Comparison of ENCODE assay signal across 15 cellular contexts in the genomic region with DNA sequence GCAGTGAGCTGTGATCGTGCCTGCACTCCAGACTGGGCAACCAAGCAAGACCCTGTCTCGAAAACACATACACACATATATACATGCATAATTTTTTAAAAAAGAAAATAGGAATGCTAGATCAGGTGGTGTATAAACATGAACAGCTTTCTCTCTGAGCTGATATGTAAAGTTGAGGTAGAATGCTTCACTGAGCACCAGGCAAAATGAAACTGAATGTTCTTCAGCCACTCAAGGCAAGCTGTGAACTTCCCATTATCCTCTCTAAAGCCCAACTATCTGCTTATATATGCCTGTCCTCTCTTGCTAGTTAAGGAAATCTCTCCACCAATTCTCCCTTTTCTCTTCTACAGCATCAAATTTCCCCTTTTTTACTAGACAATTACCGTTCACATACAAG.
DNase-seq lines count a peak whose midpoint lies in the region; ATAC-seq and TF ChIP-seq lines count a peak whose summit lies in the region.
"Had no signal": no experiment of that assay in that cellular context is flagged by ENCODE, and none has a peak within 500 bp of the region (broad histone marks: within the 10 kb centered on the region; RNA-seq: fewer than 3 reads in every experiment).

No MANE protein-coding gene starts in this region.

- H3K79me2 ChIP-seq in Karpas-422 (ENCODE audit: low read length) = no peaks in the 10 kb centered on the region
- no peaks in the 10 kb centered on the region for H3K79me2 ChIP-seq in hepatocyte

- peaks cover 7% of the 10 kb centered on the region for H3K4me1 ChIP-seq in Karpas-422 (ENCODE audit: low read length)
- no peaks in the 10 kb centered on the region for H3K4me1 ChIP-seq in upper lobe of left lung
- peaks cover 5% of the 10 kb centered on the region for H3K4me1 ChIP-seq in hepatocyte (ENCODE audit: insufficient read depth)

- H3K9me3 ChIP-seq in Karpas-422 (ENCODE audit: low read length) (no peaks in the 10 kb centered on the region), upper lobe of left lung (no peaks in the 10 kb centered on the region), hepatocyte (ENCODE audit: low read depth) (no peaks in the 10 kb centered on the region)

- no peak overlapping the region for H2AFZ ChIP-seq in Karpas-422 (ENCODE audit: low read length)
- H2AFZ ChIP-seq in hepatocyte = no peak overlapping the region

- peak; percentile 96 for ATAC-seq in GM18508 (IDR thresholded peaks at IDR 0.05; ENCODE audit: insufficient read depth, unreplicated experiment)
- ATAC-seq in GM21381 (IDR thresholded peaks at IDR 0.05; ENCODE audit: unreplicated experiment) = peak; percentile 75
- ATAC-seq in HG02981 (IDR thresholded peaks at IDR 0.05; ENCODE audit: unreplicated experiment) = peak; percentile 92
- no peak for ATAC-seq in upper lobe of left lung (ENCODE audit: low FRiP score in 2 of 2)
- ATAC-seq: HCT116, left colon, T-cell had no signal

- H3K9me2 ChIP-seq in Karpas-422 (replicated peaks; ENCODE audit: insufficient read depth, low read length) (no peaks in the 10 kb centered on the region), hepatocyte (replicated peaks; ENCODE audit: insufficient read depth) (no peaks in the 10 kb centered on the region)

- WGBS in upper lobe of left lung, 2 donors = 91% methylated on average over 3 of the region's 3 CpGs
- WGBS in hepatocyte (ENCODE audit: low lambda C conversion rate, missing lambda C conversion rate) = 94% methylated on average over 3 of the region's 3 CpGs

- no peak overlapping the region for H3K9ac ChIP-seq in Karpas-422 (ENCODE audit: low read length)

- no peaks in the 10 kb centered on the region for H3K9me3 Mint-ChIP-seq in osteocyte (ENCODE audit: unreplicated experiment)
- H3K9me3 Mint-ChIP-seq: activated naive CD8-positive, alpha-beta T cell treated with anti-CD3 and anti-CD28 coated beads, Interleukin-2, amount 10 ng/mL, durations not matched to agents 7 days and 5 days; neural crest cell; T-cell had no signal

- H3K27me3 ChIP-seq in Karpas-422 (ENCODE audit: low read length) (no peaks in the 10 kb centered on the region), upper lobe of left lung (no peaks in the 10 kb centered on the region), hepatocyte (no peaks in the 10 kb centered on the region)

- peaks cover 46% of the 10 kb centered on the region for H3K27me3 Mint-ChIP-seq in osteocyte (ENCODE audit: unreplicated experiment)
- H3K27me3 Mint-ChIP-seq: activated naive CD8-positive, alpha-beta T cell treated with anti-CD3 and anti-CD28 coated beads, Interleukin-2, amount 10 ng/mL, durations not matched to agents 7 days and 5 days had no signal

- H3K27ac Mint-ChIP-seq in osteocyte (ENCODE audit: unreplicated experiment) = no peak overlapping the region
- H3K27ac Mint-ChIP-seq: activated naive CD8-positive, alpha-beta T cell treated with anti-CD3 and anti-CD28 coated beads, Interleukin-2, amount 10 ng/mL, durations not matched to agents 7 days and 5 days; T-cell had no signal

- TF ChIP-seq POLR2A in upper lobe of left lung (IDR thresholded peaks at IDR 0.05) = no peak

- peaks cover 1% of the 10 kb centered on the region for H3K4me1 Mint-ChIP-seq in osteocyte (ENCODE audit: unreplicated experiment)

- DNase-seq in Karpas-422 = no peak
- no peak for DNase-seq in upper lobe of left lung
- DNase-seq in amniotic stem cell (lab: John Stamatoyannopoulos, UW) = no peak
- DNase-seq in hepatocyte (ENCODE audit: low spot score) = no peak
- DNase-seq in osteocyte (ENCODE audit: extremely low spot score, unreplicated experiment) = no peak
- DNase-seq: activated naive CD8-positive, alpha-beta T cell treated with anti-CD3 and anti-CD28 coated beads, Interleukin-2, amount 10 ng/mL, durations not matched to agents 7 days and 5 days; foreskin melanocyte; left colon; stimulated activated CD4-positive, alpha-beta T cell treated with anti-CD3 and anti-CD28 coated beads, Interleukin-12 subunit alpha, Interleukin-12 subunit beta, amount 100 ng/mL, for 4 hours; T-cell had no signal

- no peak overlapping the region for H3K4me3 ChIP-seq in Karpas-422 (ENCODE audit: low read length)
- H3K4me3 ChIP-seq in upper lobe of left lung = no peak overlapping the region
- H3K4me3 ChIP-seq in hepatocyte = no peak overlapping the region

- TF ChIP-seq CTCF in upper lobe of left lung (IDR thresholded peaks at IDR 0.05) (no peak), hepatocyte (IDR thresholded peaks at IDR 0.05; ENCODE audit: poor library complexity) (no peak), osteocyte (IDR thresholded peaks at IDR 0.05) (no peak)

- no peaks in the 10 kb centered on the region for H3K36me3 ChIP-seq in Karpas-422 (ENCODE audit: insufficient read depth, low read length)
- no peaks in the 10 kb centered on the region for H3K36me3 ChIP-seq in upper lobe of left lung
- H3K36me3 ChIP-seq in hepatocyte (replicated peaks; ENCODE audit: insufficient read depth, low read depth) = no peaks in the 10 kb centered on the region

- no peak overlapping the region for H3K27ac ChIP-seq in Karpas-422 (ENCODE audit: low read length)
- no peak overlapping the region for H3K27ac ChIP-seq in upper lobe of left lung
- H3K27ac ChIP-seq in hepatocyte = no peak overlapping the region

- no peaks in the 10 kb centered on the region for H4K20me1 ChIP-seq in Karpas-422 (ENCODE audit: insufficient read depth, low read depth, low read length)
- no peaks in the 10 kb centered on the region for H4K20me1 ChIP-seq in hepatocyte (ENCODE audit: insufficient read depth, poor library complexity, severe bottlenecking)

- no peak for TF ChIP-seq EP300 in upper lobe of left lung (IDR thresholded peaks at IDR 0.05)

- no peak overlapping the region for H3K4me3 Mint-ChIP-seq in osteocyte (ENCODE audit: unreplicated experiment)
- H3K4me3 Mint-ChIP-seq: activated naive CD8-positive, alpha-beta T cell treated with anti-CD3 and anti-CD28 coated beads, Interleukin-2, amount 10 ng/mL, durations not matched to agents 7 days and 5 days; neural crest cell; T-cell had no signal

- H3K36me3 Mint-ChIP-seq in osteocyte (ENCODE audit: unreplicated experiment) = no peaks in the 10 kb centered on the region
- H3K36me3 Mint-ChIP-seq: activated naive CD8-positive, alpha-beta T cell treated with anti-CD3 and anti-CD28 coated beads, Interleukin-2, amount 10 ng/mL, durations not matched to agents 7 days and 5 days; T-cell had no signal

- H3K4me2 ChIP-seq in Karpas-422 (ENCODE audit: low read depth, low read length, poor library complexity, severe bottlenecking) (peak overlapping the region; percentile 0), hepatocyte (no peak overlapping the region)

Comparison
In these comparisons a context has a peak if more than half of its experiments do, and no peak if none do; other contexts are left out.
1. ATAC-seq: peak in GM18508 (single experiment), GM21381 (single experiment) and HG02981 (single experiment); none in upper lobe of left lung (0 of 2).